In the genomic region with DNA sequence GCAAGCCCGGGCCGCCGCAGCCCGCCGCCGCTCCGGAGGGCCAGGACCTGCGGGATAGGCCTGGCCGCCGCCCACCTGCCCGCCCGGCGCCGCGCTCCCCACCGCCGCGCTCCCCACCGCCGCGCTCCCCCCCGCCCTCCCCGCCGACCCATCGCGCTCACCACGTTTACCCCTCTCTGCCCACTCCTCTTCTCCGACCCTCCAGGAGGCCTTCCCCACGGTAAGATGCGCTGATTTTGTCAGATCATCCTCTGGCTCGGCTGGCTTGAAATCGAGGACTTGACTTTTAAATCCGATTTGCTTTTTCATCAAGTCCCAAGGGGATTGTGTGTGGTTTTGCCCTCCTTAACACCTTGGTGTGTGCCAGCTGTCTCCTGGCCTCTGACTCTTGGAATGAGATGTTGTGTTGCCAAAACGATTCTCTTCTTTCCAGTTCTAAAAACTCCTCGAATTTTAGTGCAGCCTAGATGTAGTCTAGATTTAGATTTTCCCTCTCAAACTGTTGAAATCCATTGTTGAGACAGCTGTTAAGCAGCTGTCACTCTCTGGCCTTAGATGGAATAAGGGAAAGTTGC, we compare ENCODE assay signal across 8 cellular contexts. TPM values are rescaled to one million over a fixed set of nuclear protein-coding genes. Genes with fewer than 3 reads are reported as not detected.
DNase-seq lines count a peak whose midpoint lies in the region; ATAC-seq lines count a peak whose summit lies in the region.

No MANE protein-coding gene starts in this region.

- peaks cover 13% of the 10 kb centered on the region for H3K4me1 ChIP-seq in effector memory CD4-positive, alpha-beta T cell (ENCODE audit: control insufficient read depth, insufficient read depth, low read length, poor library complexity, severe bottlenecking)

- H3K27me3 Mint-ChIP-seq in natural killer cell treated with Interleukin-12 subunit alpha and Interleukin-12 subunit beta and Interleukin-15 and Interleukin-18, amount 100 ng/mL, for 72 hours, result no peaks in the 10 kb centered on the region

- ATAC-seq in natural killer cell treated with Interleukin-12 subunit alpha and Interleukin-12 subunit beta and Interleukin-15 and Interleukin-18, amount 100 ng/mL, for 72 hours, result peak in 1 of 2 donors; percentile 43
- ATAC-seq in GM19455 (IDR thresholded peaks at IDR 0.05; ENCODE audit: unreplicated experiment), result no peak

- peak; percentile 8 for DNase-seq in NCI-H2107 treated with DMSO at 0.1 percent for 48 hours (lab: John Stamatoyannopoulos, UW; ENCODE audit: unreplicated experiment)
- DNase-seq in NCI-H2107 (lab: John Stamatoyannopoulos, UW), result no peak
- DNase-seq in NCI-H69 (lab: John Stamatoyannopoulos, UW), result peak; percentile 45
- no peak for DNase-seq in effector memory CD4-positive, alpha-beta T cell
- DNase-seq in natural killer cell treated with Interleukin-12 subunit alpha and Interleukin-12 subunit beta and Interleukin-15 and Interleukin-18, amount 100 ng/mL, for 72 hours (ENCODE audit: low spot score), result no peak
- no peak for DNase-seq in hepatic stellate cell (ENCODE audit: low spot score)
- DNase-seq in kidney tubule cell (ENCODE audit: low spot score), result no peak

- H3K4me3 Mint-ChIP-seq in natural killer cell treated with Interleukin-12 subunit alpha and Interleukin-12 subunit beta and Interleukin-15 and Interleukin-18, amount 100 ng/mL, for 72 hours, result peak overlapping the region; percentile 97

- H3K27ac ChIP-seq in effector memory CD4-positive, alpha-beta T cell (ENCODE audit: insufficient read depth, low read length, poor library complexity, severe bottlenecking), result peak overlapping the region; percentile 96

- H3K36me3 ChIP-seq in effector memory CD4-positive, alpha-beta T cell (ENCODE audit: control insufficient read depth, insufficient read depth, low read length), result peaks cover 27% of the 10 kb centered on the region

- H3K27me3 ChIP-seq in effector memory CD4-positive, alpha-beta T cell (replicated peaks; ENCODE audit: control insufficient read depth, insufficient read depth, low read length, poor library complexity, severe bottlenecking), result no peaks in the 10 kb centered on the region

- peaks cover 25% of the 10 kb centered on the region for H3K36me3 Mint-ChIP-seq in natural killer cell treated with Interleukin-12 subunit alpha and Interleukin-12 subunit beta and Interleukin-15 and Interleukin-18, amount 100 ng/mL, for 72 hours

- peak overlapping the region; percentile 77 for H3K4me3 ChIP-seq in effector memory CD4-positive, alpha-beta T cell (ENCODE audit: insufficient read depth, low read depth, low read length, poor library complexity, severe bottlenecking)

- peaks cover 24 to 36% of the 10 kb centered on the region in 2 donors for H3K4me1 Mint-ChIP-seq in natural killer cell treated with Interleukin-12 subunit alpha and Interleukin-12 subunit beta and Interleukin-15 and Interleukin-18, amount 100 ng/mL, for 72 hours (ENCODE audit: low read depth in 2 of 2)

- H3K27ac Mint-ChIP-seq in natural killer cell treated with Interleukin-12 subunit alpha and Interleukin-12 subunit beta and Interleukin-15 and Interleukin-18, amount 100 ng/mL, for 72 hours, result peak overlapping the region; percentile 94 to 98

- H3K9me3 ChIP-seq in effector memory CD4-positive, alpha-beta T cell (ENCODE audit: control insufficient read depth, low read length), result no peaks in the 10 kb centered on the region

- no peaks in the 10 kb centered on the region for H3K9me3 Mint-ChIP-seq in natural killer cell treated with Interleukin-12 subunit alpha and Interleukin-12 subunit beta and Interleukin-15 and Interleukin-18, amount 100 ng/mL, for 72 hours

RNA-seq across cellular contexts. Expression of a gene that starts 0.7 kb away (rescaled TPM):
- 100 to 1,000 TPM in 1 of 2 donors, 10 to 100 TPM in 1; 67.4 to 114 TPM for total RNA-seq in natural killer cell treated with Interleukin-12 subunit alpha and Interleukin-12 subunit beta and Interleukin-15 and Interleukin-18, amount 100 ng/mL, for 72 hours

RNA-seq across cellular contexts. Expression of a gene that starts 43.6 kb away (rescaled TPM):
- under 1 TPM in 1 of 2 donors, not detected in 1; 0.78 TPM for total RNA-seq in natural killer cell treated with Interleukin-12 subunit alpha and Interleukin-12 subunit beta and Interleukin-15 and Interleukin-18, amount 100 ng/mL, for 72 hours

Comparison
In these comparisons a context has a peak if more than half of its experiments do, and no peak if none do; other contexts are left out.
1. DNase-seq: peak in NCI-H2107 treated with DMSO at 0.1 percent for 48 hours (single experiment) and NCI-H69 (single experiment); none in NCI-H2107 (single experiment), effector memory CD4-positive, alpha-beta T cell (0 of 3), natural killer cell treated with Interleukin-12 subunit alpha and Interleukin-12 subunit beta and Interleukin-15 and Interleukin-18, amount 100 ng/mL, for 72 hours (single experiment), hepatic stellate cell (single experiment) and kidney tubule cell (single experiment).